Comparison of ENCODE assay signal across 14 cellular contexts in the genomic region with DNA sequence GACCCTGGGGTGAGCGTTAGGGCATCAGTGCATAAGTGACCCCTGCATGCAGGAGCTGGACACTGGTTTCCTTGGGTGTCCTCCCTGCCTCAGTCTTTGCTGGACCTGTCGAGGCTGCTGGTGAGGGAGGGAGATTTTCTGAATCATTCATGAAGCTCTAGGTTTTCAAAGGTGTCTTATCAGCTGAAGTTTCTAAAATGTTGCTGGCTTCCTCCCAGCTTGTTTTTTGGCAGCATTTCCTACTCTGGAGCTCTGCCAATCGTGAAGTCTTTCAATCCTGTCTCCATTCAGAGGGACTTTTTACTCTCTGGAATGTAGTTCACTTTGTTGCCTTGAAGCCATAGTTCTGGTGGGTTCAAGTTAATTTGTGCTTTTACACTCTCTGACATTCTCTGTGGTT. TPM values are rescaled to one million over a fixed set of nuclear protein-coding genes. Genes with fewer than 3 reads are reported as not detected.
DNase-seq lines count a peak whose midpoint lies in the region; ATAC-seq and TF ChIP-seq lines count a peak whose summit lies in the region.
"Had no signal": no experiment of that assay in that cellular context is flagged by ENCODE, and none has a peak within 500 bp of the region (broad histone marks: within the 10 kb centered on the region; RNA-seq: fewer than 3 reads in every experiment).

No MANE protein-coding gene starts in this region.

- H3K4me3 ChIP-seq in LNCaP clone FGC (ENCODE audit: low read depth, low read length), result no peak overlapping the region
- H3K4me3 ChIP-seq: mucosa of descending colon, sigmoid colon, upper lobe of right lung had no signal

- intact Hi-C loops in activated naive CD4-positive, alpha-beta T cell treated with anti-CD3 and anti-CD28 coated beads for 36 hours (cut with micrococcal nuclease), result loop anchor here (2.0 kb wide), 1 partner anchor 28 kb away; no protein-coding TSS in a partner anchor

- no peaks in the 10 kb centered on the region for H3K36me3 Mint-ChIP-seq in activated naive CD4-positive, alpha-beta T cell treated with anti-CD3 and anti-CD28 coated beads for 36 hours (ENCODE audit: low read depth)
- peaks cover 4% of the 10 kb centered on the region for H3K36me3 Mint-ChIP-seq in activated naive CD8-positive, alpha-beta T cell treated with anti-CD3 and anti-CD28 coated beads, Interleukin-2, amount 50 U/mL, for 24 hours (ENCODE audit: low read depth)
- H3K36me3 Mint-ChIP-seq in stimulated activated effector memory CD8-positive, alpha-beta T cell treated with anti-CD3 and anti-CD28 coated beads, Interleukin-12 subunit alpha, Interleukin-12 subunit beta, amount 100 ng/mL, for 72 hours, result no peaks in the 10 kb centered on the region

- peak; percentile 22 for ATAC-seq in activated naive CD8-positive, alpha-beta T cell treated with anti-CD3 and anti-CD28 coated beads, Interleukin-2, amount 50 U/mL, for 24 hours
- ATAC-seq in stimulated activated effector memory CD8-positive, alpha-beta T cell treated with anti-CD3 and anti-CD28 coated beads, Interleukin-12 subunit alpha, Interleukin-12 subunit beta, amount 100 ng/mL, for 72 hours, result peak; percentile 8
- ATAC-seq in GM19395 (IDR thresholded peaks at IDR 0.05; ENCODE audit: unreplicated experiment), result no peak
- ATAC-seq: upper lobe of right lung had no signal

- DNase-seq in activated naive CD4-positive, alpha-beta T cell treated with anti-CD3 and anti-CD28 coated beads for 36 hours, result peak; percentile 15
- DNase-seq in activated naive CD4-positive, alpha-beta T cell treated with Interleukin-2 at 50 U/mL for 16 hours, result no peak
- peak; percentile 10 for DNase-seq in LNCaP clone FGC (ENCODE audit: low read depth)
- no peak for DNase-seq in activated naive CD8-positive, alpha-beta T cell treated with anti-CD3 and anti-CD28 coated beads, Interleukin-2, amount 50 U/mL, for 24 hours
- DNase-seq in stimulated activated effector memory CD8-positive, alpha-beta T cell treated with anti-CD3 and anti-CD28 coated beads, Interleukin-12 subunit alpha, Interleukin-12 subunit beta, amount 100 ng/mL, for 72 hours (ENCODE audit: low spot score in 2 of 2), result no peak
- no peak for DNase-seq in glomerular visceral epithelial cell (ENCODE audit: extremely low spot score)
- DNase-seq in GF-D8 (lab: John Stamatoyannopoulos, UW), result no peak
- DNase-seq: mucosa of descending colon, sigmoid colon, upper lobe of right lung had no signal

- H3K4me3 Mint-ChIP-seq in activated naive CD4-positive, alpha-beta T cell treated with anti-CD3 and anti-CD28 coated beads for 36 hours, result peak overlapping the region; percentile 40
- H3K4me3 Mint-ChIP-seq in activated naive CD8-positive, alpha-beta T cell treated with anti-CD3 and anti-CD28 coated beads, Interleukin-2, amount 50 U/mL, for 24 hours, result peak overlapping the region; percentile 28
- no peak overlapping the region for H3K4me3 Mint-ChIP-seq in stimulated activated effector memory CD8-positive, alpha-beta T cell treated with anti-CD3 and anti-CD28 coated beads, Interleukin-12 subunit alpha, Interleukin-12 subunit beta, amount 100 ng/mL, for 72 hours

- H3K9me3 Mint-ChIP-seq in activated naive CD4-positive, alpha-beta T cell treated with anti-CD3 and anti-CD28 coated beads for 36 hours, result peaks cover 2% of the 10 kb centered on the region
- H3K9me3 Mint-ChIP-seq in activated naive CD8-positive, alpha-beta T cell treated with anti-CD3 and anti-CD28 coated beads, Interleukin-2, amount 50 U/mL, for 24 hours, result peaks cover 28% of the 10 kb centered on the region
- H3K9me3 Mint-ChIP-seq in stimulated activated effector memory CD8-positive, alpha-beta T cell treated with anti-CD3 and anti-CD28 coated beads, Interleukin-12 subunit alpha, Interleukin-12 subunit beta, amount 100 ng/mL, for 72 hours, result peaks cover 4% of the 10 kb centered on the region

- peak overlapping the region; percentile 60 for H3K27ac Mint-ChIP-seq in activated naive CD4-positive, alpha-beta T cell treated with anti-CD3 and anti-CD28 coated beads for 36 hours
- peak overlapping the region; percentile 79 for H3K27ac Mint-ChIP-seq in activated naive CD8-positive, alpha-beta T cell treated with anti-CD3 and anti-CD28 coated beads, Interleukin-2, amount 50 U/mL, for 24 hours
- no peak overlapping the region for H3K27ac Mint-ChIP-seq in stimulated activated effector memory CD8-positive, alpha-beta T cell treated with anti-CD3 and anti-CD28 coated beads, Interleukin-12 subunit alpha, Interleukin-12 subunit beta, amount 100 ng/mL, for 72 hours

- peaks cover 6% of the 10 kb centered on the region for H3K27me3 Mint-ChIP-seq in activated naive CD4-positive, alpha-beta T cell treated with anti-CD3 and anti-CD28 coated beads for 36 hours (ENCODE audit: low read depth)
- no peaks in the 10 kb centered on the region for H3K27me3 Mint-ChIP-seq in activated naive CD8-positive, alpha-beta T cell treated with anti-CD3 and anti-CD28 coated beads, Interleukin-2, amount 50 U/mL, for 24 hours

- no peak for TF ChIP-seq CTCF in LNCaP clone FGC (IDR thresholded peaks at IDR 0.05; ENCODE audit: control insufficient read depth, extremely low read depth, insufficient read depth)

- CTCF ChIA-PET in activated naive CD4-positive, alpha-beta T cell treated with anti-CD3 and anti-CD28 coated beads for 36 hours (lab: Charles Lee), result interaction anchor here (0.6 kb wide), 1 partner anchor 148 kb away, joined by 4 read pairs; no protein-coding TSS in a partner anchor

- peaks cover 28% of the 10 kb centered on the region for H3K4me1 Mint-ChIP-seq in activated naive CD4-positive, alpha-beta T cell treated with anti-CD3 and anti-CD28 coated beads for 36 hours (ENCODE audit: low read depth)
- H3K4me1 Mint-ChIP-seq in activated naive CD8-positive, alpha-beta T cell treated with anti-CD3 and anti-CD28 coated beads, Interleukin-2, amount 50 U/mL, for 24 hours, result peaks cover 62% of the 10 kb centered on the region
- H3K4me1 Mint-ChIP-seq in stimulated activated effector memory CD8-positive, alpha-beta T cell treated with anti-CD3 and anti-CD28 coated beads, Interleukin-12 subunit alpha, Interleukin-12 subunit beta, amount 100 ng/mL, for 72 hours, result peaks cover 17% of the 10 kb centered on the region

RNA-seq across cellular contexts. Expression of gene SNTG2, which starts 23.8 kb away (rescaled TPM):
- total RNA-seq in activated naive CD4-positive, alpha-beta T cell treated with anti-CD3 and anti-CD28 coated beads for 36 hours, result 1 to 10 TPM in 1 of 2 experiments, under 1 TPM in 1; 0.57 to 1.0 TPM
- total RNA-seq: epithelial cell of proximal tubule, H4, LHCN-M2 had no signal

Comparison
In these comparisons a context has a peak if more than half of its experiments do, and no peak if none do; other contexts are left out.
1. DNase-seq: peak in activated naive CD4-positive, alpha-beta T cell treated with anti-CD3 and anti-CD28 coated beads for 36 hours (single experiment) and LNCaP clone FGC (single experiment); none in activated naive CD4-positive, alpha-beta T cell treated with Interleukin-2 at 50 U/mL for 16 hours (single experiment), activated naive CD8-positive, alpha-beta T cell treated with anti-CD3 and anti-CD28 coated beads, Interleukin-2, amount 50 U/mL, for 24 hours (single experiment), stimulated activated effector memory CD8-positive, alpha-beta T cell treated with anti-CD3 and anti-CD28 coated beads, Interleukin-12 subunit alpha, Interleukin-12 subunit beta, amount 100 ng/mL, for 72 hours (0 of 2), glomerular visceral epithelial cell (single experiment) and GF-D8 (single experiment).